12 cellular contexts compared by ENCODE assay signal in the genomic region with DNA sequence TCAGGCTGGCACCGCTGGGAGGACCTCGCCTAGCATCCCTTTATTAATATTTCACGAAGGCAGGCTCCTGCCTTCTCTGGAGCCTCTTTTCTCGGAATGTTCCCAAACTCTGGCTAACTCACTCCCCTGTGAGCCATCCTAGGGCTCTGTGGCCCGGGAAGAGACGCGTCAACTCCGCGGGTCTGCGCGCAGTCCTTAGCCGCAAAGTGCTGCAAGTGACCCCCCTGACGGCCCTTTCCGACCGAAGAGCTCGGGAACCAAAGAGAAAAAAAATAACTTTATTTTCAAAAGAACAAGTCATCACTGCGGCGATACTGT. TPM values are rescaled to one million over a fixed set of nuclear protein-coding genes. Genes with fewer than 3 reads are reported as not detected.
DNase-seq lines count a peak whose midpoint lies in the region; ATAC-seq and TF ChIP-seq lines count a peak whose summit lies in the region.
"Had no signal": no experiment of that assay in that cellular context is flagged by ENCODE, and none has a peak within 500 bp of the region (broad histone marks: within the 10 kb centered on the region; RNA-seq: fewer than 3 reads in every experiment).

No MANE protein-coding gene starts in this region.

- H3K36me3 ChIP-seq in MM.1S (replicated peaks; ENCODE audit: insufficient read depth, low read length) = no peaks in the 10 kb centered on the region
- H3K36me3 ChIP-seq: adrenal gland, spleen had no signal

- peak overlapping the region; percentile 65 for H3K4me3 Mint-ChIP-seq in osteocyte (ENCODE audit: unreplicated experiment)

- peaks cover 67% of the 10 kb centered on the region for H3K27me3 Mint-ChIP-seq in osteocyte (ENCODE audit: unreplicated experiment)

- no peaks in the 10 kb centered on the region for H3F3A ChIP-seq in MM.1S (ENCODE audit: insufficient read depth, low read length)

- TF ChIP-seq CTCF in AG09309 (IDR thresholded peaks at IDR 0.05; ENCODE audit: control insufficient read depth, insufficient read depth, low read depth, low read length, missing control alignments) (no peak), MM.1S (IDR thresholded peaks at IDR 0.05; ENCODE audit: low read length) (no peak), fibroblast of pulmonary artery (IDR thresholded peaks at IDR 0.05; ENCODE audit: low read length, missing control alignments) (no peak), osteocyte (IDR thresholded peaks at IDR 0.05) (no peak)

- peaks cover 24% of the 10 kb centered on the region for H3K4me1 Mint-ChIP-seq in osteocyte (ENCODE audit: unreplicated experiment)

- peak overlapping the region; percentile 36; the same call in 1 of the 2 replicates for H3K4me2 ChIP-seq in MM.1S (ENCODE audit: low read depth, low read length)
- H3K4me2 ChIP-seq: KMS-11 had no signal

- peaks cover 71% of the 10 kb centered on the region for H3K27me3 ChIP-seq in MM.1S (replicated peaks; ENCODE audit: insufficient read depth, low read length)

- no peaks in the 10 kb centered on the region for H3K36me3 Mint-ChIP-seq in osteocyte (ENCODE audit: unreplicated experiment)

- no peaks in the 10 kb centered on the region for H3K9me3 ChIP-seq in MM.1S (replicated peaks; ENCODE audit: insufficient read depth, low read length)
- H3K9me3 ChIP-seq: adrenal gland, spleen had no signal

- no peaks in the 10 kb centered on the region for H3K9me2 ChIP-seq in MM.1S (replicated peaks; ENCODE audit: insufficient read depth, low read length)

- H3K79me2 ChIP-seq in MM.1S (ENCODE audit: low read length) = no peaks in the 10 kb centered on the region

- H3K9me3 Mint-ChIP-seq in osteocyte (ENCODE audit: unreplicated experiment) = no peaks in the 10 kb centered on the region

- peaks cover 3% of the 10 kb centered on the region; the same call in 1 of the 2 replicates for H3K4me1 ChIP-seq in MM.1S (ENCODE audit: low read length)

- H2AFZ ChIP-seq in MM.1S (ENCODE audit: low read length) = no peak overlapping the region

- no peak overlapping the region for H3K27ac ChIP-seq in MM.1S (ENCODE audit: low read length)
- H3K27ac ChIP-seq: KMS-11, spleen had no signal

- H4K20me1 ChIP-seq in MM.1S (ENCODE audit: insufficient read depth, low read length) = no peaks in the 10 kb centered on the region

- no peak overlapping the region for H3K9ac ChIP-seq in MM.1S (ENCODE audit: low read length)
- H3K9ac ChIP-seq: KMS-11 had no signal

- H3K4me3 ChIP-seq in AG09309 (ENCODE audit: control insufficient read depth, low read depth, low read length) = peak overlapping the region; percentile 18
- no peak overlapping the region for H3K4me3 ChIP-seq in MM.1S (ENCODE audit: low read length)
- H3K4me3 ChIP-seq in fibroblast of pulmonary artery (replicated peaks; ENCODE audit: low read depth, low read length) = peak overlapping the region; percentile 67

- no peak overlapping the region for H3K27ac Mint-ChIP-seq in osteocyte (ENCODE audit: unreplicated experiment)

- ATAC-seq in GM21447 (IDR thresholded peaks at IDR 0.05; ENCODE audit: unreplicated experiment) (no peak), GM21515 (IDR thresholded peaks at IDR 0.05; ENCODE audit: unreplicated experiment) (no peak), HG03565 (IDR thresholded peaks at IDR 0.05; ENCODE audit: unreplicated experiment) (no peak)

- DNase-seq in AG09309 (ENCODE audit: low read depth) (no peak), MM.1S (no peak), fibroblast of pulmonary artery (ENCODE audit: low read depth) (no peak), osteocyte (ENCODE audit: extremely low spot score, unreplicated experiment) (no peak)
- no peak for DNase-seq in activated CD8-positive, alpha-beta memory T cell treated with anti-CD3 and anti-CD28 coated beads, Interleukin-2, amount 50 U/mL, for 4 hours
- DNase-seq: adrenal gland, NCI-H748 treated with DMSO at 0.1 percent for 48 hours, spleen had no signal

RNA-seq across cellular contexts. Expression of a gene that starts 14.6 kb away (rescaled TPM):
- not detected in 2 replicates for total RNA-seq in osteocyte
